In genomic region chr5:171307843-171308452, GRCh38 we compare ENCODE assay signal across 1 cellular context.
TF ChIP-seq lines count a peak whose summit lies in the region.

No MANE protein-coding gene starts in this region.

TF ChIP-seq in HEK293, 187 proteins besides CTCF, POLR2A, EP300 and RAD21 (continued from another document):
- no peak for TF ChIP-seq ZNF513 (tag by site-specific recombination; IDR thresholded peaks at IDR 0.05)
- TF ChIP-seq ZNF248 (tag by site-specific recombination; IDR thresholded peaks at IDR 0.05) = no peak
- 0 out of 2 replicates have a peak, but pooled peaks have one; percentile 10 for TF ChIP-seq IKZF3 (tag by site-specific recombination; IDR thresholded peaks at IDR 0.05)
- TF ChIP-seq ZNF639 (tag by site-specific recombination; IDR thresholded peaks at IDR 0.05) = no peak
- TF ChIP-seq SP7 (tag by site-specific recombination; IDR thresholded peaks at IDR 0.05) = no peak
- peak; percentile 32; the same call in 1 of the 2 replicates for TF ChIP-seq ZBTB6 (tag by site-specific recombination; IDR thresholded peaks at IDR 0.05)
- no peak for TF ChIP-seq ZNF518A (tag by site-specific recombination; conservative IDR thresholded peaks at IDR 0.05; ENCODE audit: low read depth)
